In genomic region chr11:102111787-102112653, GRCh38 we compare ENCODE assay signal across 8 cellular contexts. TPM values are rescaled to one million over a fixed set of nuclear protein-coding genes. Genes with fewer than 3 reads are reported as not detected.
DNase-seq lines count a peak whose midpoint lies in the region; ATAC-seq, FAIRE-seq and TF ChIP-seq lines count a peak whose summit lies in the region.

No MANE protein-coding gene starts in this region.

- H3K27ac ChIP-seq in ectodermal cell (ENCODE audit: insufficient read depth, low read depth, low read length, poor library complexity, severe bottlenecking) = peak overlapping the region; percentile 97
- H3K27ac ChIP-seq in lung (ENCODE audit: low read depth in 1 of 2, low read length in 1 of 2) = peak overlapping the region; percentile 99
- H3K27ac ChIP-seq in tibial artery = peak overlapping the region; percentile 95 to 100

- H3K27me3 ChIP-seq in ectodermal cell (ENCODE audit: control insufficient read depth, insufficient read depth, low read length, poor library complexity, severe bottlenecking) = peaks cover 12% of the 10 kb centered on the region
- H3K27me3 ChIP-seq in lung (ENCODE audit: control insufficient read depth, insufficient read depth) = no peaks in the 10 kb centered on the region
- H3K27me3 ChIP-seq in tibial artery = no peaks in the 10 kb centered on the region

- H3K4me3 ChIP-seq in ectodermal cell (ENCODE audit: insufficient read depth, low read depth, low read length) (peak overlapping the region; percentile 91), lung (peak overlapping the region; percentile 54), tibial artery (peak overlapping the region; percentile 86 to 97)

- no peak for TF ChIP-seq POLR2A in H54 (IDR thresholded peaks at IDR 0.05; ENCODE audit: low read depth, low read length)

- WGBS in ectodermal cell, 2 experiments = 0 to 1% methylated on average over 20 to 23 of the region's 23 CpGs
- 4 to 5% methylated on average over 23 of the region's 23 CpGs for WGBS in lung, 2 donors

- intact Hi-C loops in tibial artery (cut with DNase I; ENCODE audit: low total_unique reads) = loop anchor here (10.0 kb wide), 1 partner anchor 63 kb away; no protein-coding TSS in a partner anchor

- DNase-seq in H54 (ENCODE audit: insufficient read length, low spot score) = peak; percentile 56
- peak; percentile 99 for DNase-seq in SW480 (ENCODE audit: low spot score)
- DNase-seq in lung (ENCODE audit: low spot score) = no peak
- peak; percentile 48 to 71 for DNase-seq in tibial artery
- DNase-seq in GOT3 (lab: John Stamatoyannopoulos, UW) = no peak

- peak; percentile 95 for FAIRE-seq in H54 (lab: Jason Lieb, UNC)

- no peak for TF ChIP-seq CTCF in lung (IDR thresholded peaks at IDR 0.05; ENCODE audit: control extremely low read depth, extremely low read depth)
- TF ChIP-seq CTCF in tibial artery (IDR thresholded peaks at IDR 0.05) = peak in 1 of 2 experiments; percentile 14

- ATAC-seq in lung (ENCODE audit: insufficient read depth, low FRiP score) (peak; percentile 48), GM19395 (IDR thresholded peaks at IDR 0.05; ENCODE audit: unreplicated experiment) (no peak), HG02981 (IDR thresholded peaks at IDR 0.05; ENCODE audit: unreplicated experiment) (no peak)

- no peaks in the 10 kb centered on the region for H3K36me3 ChIP-seq in ectodermal cell (ENCODE audit: control insufficient read depth, insufficient read depth, low read length)
- H3K36me3 ChIP-seq in lung (ENCODE audit: control insufficient read depth in 2 of 2, insufficient read depth in 2 of 2, low read length in 2 of 2) = no peaks in the 10 kb centered on the region
- H3K36me3 ChIP-seq in tibial artery = peaks cover 0 to 4% (median 0%) of the 10 kb centered on the region in 3 donors

- no peaks in the 10 kb centered on the region for H3K9me3 ChIP-seq in ectodermal cell (ENCODE audit: control insufficient read depth, low read length)
- H3K9me3 ChIP-seq in lung (ENCODE audit: control insufficient read depth in 2 of 2, insufficient read depth in 1 of 2, low read length in 1 of 2) = no peaks in the 10 kb centered on the region
- no peaks in the 10 kb centered on the region for H3K9me3 ChIP-seq in tibial artery

- H3K4me1 ChIP-seq in ectodermal cell (ENCODE audit: control insufficient read depth, insufficient read depth, low read length) (peaks cover 24% of the 10 kb centered on the region), lung (ENCODE audit: control insufficient read depth in 2 of 2, insufficient read depth in 2 of 2, low read length in 2 of 2) (peaks cover 2 to 10% of the 10 kb centered on the region in 2 donors), tibial artery (peaks cover 0 to 57% (median 27%) of the 10 kb centered on the region in 4 donors)

RNA-seq across cellular contexts. Expression of gene YAP1, which starts 1.8 kb away (rescaled TPM):
- polyA plus RNA-seq in ectodermal cell (2013, experiment 1 of 4) = 122 TPM
- polyA plus RNA-seq in ectodermal cell (2013, experiment 2 of 4) = 122 TPM
- polyA plus RNA-seq in ectodermal cell (2013, experiment 3 of 4) = 90.4 TPM
- 102 TPM for polyA plus RNA-seq in ectodermal cell (2013, experiment 4 of 4)
- total RNA-seq in lung = 100 to 1,000 TPM; 120 to 257 TPM
- 10 to 100 TPM; 29.5 to 41.2 TPM for polyA plus RNA-seq in lung

Comparison
In these comparisons a context has a peak if more than half of its experiments do, and no peak if none do; other contexts are left out.
1. DNase-seq: peak in H54 (single experiment), SW480 (single experiment) and tibial artery (2 of 2); none in lung (single experiment) and GOT3 (single experiment).
2. Peak in every context shown above with its lines, with median percentiles within 50 percentile points of each other: H3K27ac ChIP-seq and H3K4me3 ChIP-seq.